In genomic region chr11:90668502-90668901, GRCh38 we compare ENCODE assay signal across 34 cellular contexts.
"Had no signal": no experiment of that assay in that cellular context is flagged by ENCODE, and none has a peak within 500 bp of the region (broad histone marks: within the 10 kb centered on the region; RNA-seq: fewer than 3 reads in every experiment).

No MANE protein-coding gene starts in this region.

- ATAC-seq: activated CD8-positive, alpha-beta T cell treated with anti-CD3 and anti-CD28 coated beads for 36 hours; activated naive CD4-positive, alpha-beta T cell treated with anti-CD3 and anti-CD28 coated beads, Interleukin-2, amount 50 U/mL, for 72 hours; activated T-cell treated with anti-CD3 and anti-CD28 coated beads, Interleukin-2, amount 50 U/mL, for 4 hours; activated T-cell treated with anti-CD3 and anti-CD28 coated beads, Interleukin-2, amount 50 U/mL, for 72 hours; activated T-helper 17 cell treated with anti-CD3 and anti-CD28 coated beads, Interleukin-2, amount 50 U/mL, for 72 hours; body of pancreas had no signal

- H3K9me3 ChIP-seq: adrenal gland, body of pancreas, breast epithelium had no signal

- H3K4me3 ChIP-seq: adrenal gland, body of pancreas, breast epithelium had no signal

- H3K27me3 ChIP-seq: adrenal gland, body of pancreas, brain microvascular endothelial cell, breast epithelium had no signal

- FAIRE-seq: astrocyte, colon, TTC549 had no signal

- H3K36me3 ChIP-seq: adrenal gland, brain microvascular endothelial cell, breast epithelium had no signal

- DNase-seq: activated B cell treated with CpG ODN at 0.5 μM for 24 hours; activated CD4-positive, alpha-beta memory T cell treated with anti-CD3 and anti-CD28 coated beads for 36 hours; activated CD4-positive, alpha-beta T cell treated with anti-CD3 and anti-CD28 coated beads for 4 hours; activated CD4-positive, alpha-beta T cell treated with anti-CD3 and anti-CD28 coated beads, Interleukin-2, amount 10 ng/mL, durations not matched to agents 24 days and 14 days; activated CD4-positive, alpha-beta T cell treated with anti-CD3 and anti-CD28 coated beads, Interleukin-2, amount 50 U/mL, for 1 hour; activated CD4-positive, alpha-beta T cell treated with anti-CD3 and anti-CD28 coated beads, Interleukin-2, amount 50 U/mL, for 4 hours; activated CD4-positive, CD25-positive, alpha-beta regulatory T cell treated with anti-CD3 and anti-CD28 coated beads, Interleukin-2, amount 50 U/mL, for 72 hours; activated CD8-positive, alpha-beta memory T cell treated with anti-CD3 and anti-CD28 coated beads, Interleukin-2, amount 50 U/mL, for 4 hours; activated CD8-positive, alpha-beta T cell treated with anti-CD3 and anti-CD28 coated beads for 36 hours; activated effector memory CD4-positive, alpha-beta T cell treated with anti-CD3 and anti-CD28 coated beads, Interleukin-2, amount 50 U/mL, for 16 hours; activated gamma-delta T cell treated with Interleukin-2 at 50 U/mL for 16 hours; activated naive CD4-positive, alpha-beta T cell; activated naive CD4-positive, alpha-beta T cell treated with anti-CD3 and anti-CD28 coated beads for 36 hours; activated naive CD4-positive, alpha-beta T cell treated with anti-CD3 and anti-CD28 coated beads, Interleukin-2, amount 50 U/mL, for 16 hours; activated naive CD8-positive, alpha-beta T cell treated with anti-CD3 and anti-CD28 coated beads for 36 hours; activated T-cell treated with anti-CD3 and anti-CD28 coated beads for 4 hours; activated T-cell treated with anti-CD3 and anti-CD28 coated beads, Interleukin-2, amount 50 U/mL, for 1 hour; activated T-cell treated with anti-CD3 and anti-CD28 coated beads, Interleukin-2, amount 50 U/mL, for 4 hours; activated T-cell treated with anti-CD3 and anti-CD28 coated beads, Interleukin-2, amount 50 U/mL, for 72 hours; adrenal gland; amniotic stem cell; aorta; body of pancreas; brain microvascular endothelial cell; central memory CD4-positive, alpha-beta T cell; T-helper 2 cell; T-helper 9 cell had no signal

- H3K27ac ChIP-seq: adrenal gland, body of pancreas, brain microvascular endothelial cell, breast epithelium, VCaP had no signal

- H3K4me1 ChIP-seq: adrenal gland, body of pancreas, breast epithelium had no signal
